17 cellular contexts compared by ENCODE assay signal in genomic region chr5:92749943-92750342, GRCh38.
DNase-seq lines count a peak whose midpoint lies in the region; ATAC-seq and TF ChIP-seq lines count a peak whose summit lies in the region.
"Had no signal": no experiment of that assay in that cellular context is flagged by ENCODE, and none has a peak within 500 bp of the region (broad histone marks: within the 10 kb centered on the region; RNA-seq: fewer than 3 reads in every experiment).

No MANE protein-coding gene starts in this region.

- H3K4me3 ChIP-seq in HUES6 (ENCODE audit: low read depth, low read length) (no peak overlapping the region), choroid plexus epithelial cell (ENCODE audit: low read depth, low read length) (no peak overlapping the region), aorta (ENCODE audit: low read length in 2 of 2) (no peak overlapping the region)
- H3K4me3 ChIP-seq: PC-9, vagina had no signal

- peaks cover 19% of the 10 kb centered on the region for H3K4me1 Mint-ChIP-seq in Calu3 (ENCODE audit: low read depth, unreplicated experiment)
- H3K4me1 Mint-ChIP-seq: B cell; stimulated activated effector memory CD8-positive, alpha-beta T cell treated with anti-CD3 and anti-CD28 coated beads, Interleukin-12 subunit alpha, Interleukin-12 subunit beta, amount 100 ng/mL, for 72 hours had no signal

- no peak overlapping the region for H3K4me3 Mint-ChIP-seq in Calu3 (ENCODE audit: low read depth, unreplicated experiment)
- H3K4me3 Mint-ChIP-seq: B cell; stimulated activated effector memory CD8-positive, alpha-beta T cell treated with anti-CD3 and anti-CD28 coated beads, Interleukin-12 subunit alpha, Interleukin-12 subunit beta, amount 100 ng/mL, for 72 hours had no signal

- intact Hi-C loops in Calu3 (cut with micrococcal nuclease; ENCODE audit: unreplicated experiment), result no loop called here
- intact Hi-C loops in aorta (cut with DNase I), result no loop called here

- H3K4me1 ChIP-seq in HUES6 (ENCODE audit: control insufficient read depth, insufficient read depth, low read length), result peaks cover 6% of the 10 kb centered on the region; the same call in 1 of the 2 replicates
- no peaks in the 10 kb centered on the region for H3K4me1 ChIP-seq in aorta (ENCODE audit: control insufficient read depth in 1 of 2, insufficient read depth in 2 of 2, low read length in 2 of 2)
- H3K4me1 ChIP-seq: vagina had no signal

- no TSS peak for BruUV-seq in Calu3 (replicated peaks; lab: Mats Ljungman, UMichigan)

- no peak for TF ChIP-seq CTCF in Calu3 (IDR thresholded peaks at IDR 0.05; ENCODE audit: unreplicated experiment)
- TF ChIP-seq CTCF in choroid plexus epithelial cell (conservative IDR thresholded peaks at IDR 0.05; ENCODE audit: low read depth, low read length), result no peak

- H3K9me3 ChIP-seq in HUES6 (ENCODE audit: control insufficient read depth, insufficient read depth, low read depth, low read length) (no peaks in the 10 kb centered on the region), aorta (ENCODE audit: control insufficient read depth, low read length) (no peaks in the 10 kb centered on the region)
- H3K9me3 ChIP-seq: vagina had no signal

- CTCF ChIA-PET in Calu3 (lab: Charles Lee), result interaction anchor here (0.7 to 1.7 kb wide), 3 partner anchors 9 to 1116 kb away, joined by 3 to 4 read pairs (median 3); no protein-coding TSS in a partner anchor

- 16 to 24% methylated on average over 1 of the region's 1 CpG for WGBS in aorta, 2 donors

- H3K36me3 ChIP-seq in HUES6 (ENCODE audit: control insufficient read depth, insufficient read depth, low read length) (no peaks in the 10 kb centered on the region), aorta (ENCODE audit: control insufficient read depth in 1 of 2, insufficient read depth in 2 of 2, low read length in 1 of 2) (no peaks in the 10 kb centered on the region)
- H3K36me3 ChIP-seq: vagina had no signal

- H3K9me3 Mint-ChIP-seq in Calu3 (ENCODE audit: low read depth, unreplicated experiment), result no peaks in the 10 kb centered on the region

- no peaks in the 10 kb centered on the region for H3K27me3 ChIP-seq in HUES6 (ENCODE audit: control insufficient read depth, insufficient read depth, low read length)
- H3K27me3 ChIP-seq in aorta (ENCODE audit: control insufficient read depth in 1 of 2, insufficient read depth in 2 of 2, low read length in 1 of 2), result no peaks in the 10 kb centered on the region
- H3K27me3 ChIP-seq: vagina had no signal

- peak overlapping the region; percentile 44; the same call in 1 of the 2 replicates for H3K27ac ChIP-seq in HUES6 (ENCODE audit: low read depth, low read length)
- no peak overlapping the region for H3K27ac ChIP-seq in aorta (ENCODE audit: low read depth in 1 of 2, low read length in 2 of 2)
- H3K27ac ChIP-seq: PC-9, vagina had no signal

- H3K9ac ChIP-seq in HUES6 (ENCODE audit: low read length), result no peak overlapping the region

- DNase-seq in Calu3, result peak; percentile 21
- peak; percentile 68 for DNase-seq in choroid plexus epithelial cell (ENCODE audit: low read depth)
- DNase-seq in kidney tubule cell (ENCODE audit: low spot score), result peak; percentile 11
- no peak for DNase-seq in RPMI8226
- DNase-seq in NCI-H2081 (lab: John Stamatoyannopoulos, UW), result no peak
- no peak for DNase-seq in aorta
- DNase-seq: activated CD4-positive, alpha-beta T cell treated with anti-CD3 and anti-CD28 coated beads, Interleukin-2, amount 50 U/mL, for 1 hour; GDM1; NCI-H345; PC-9; stimulated activated CD4-positive, alpha-beta T cell treated with anti-CD3 and anti-CD28 coated beads, Interleukin-2, amount 100 ng/mL, for 48 hours; T-helper 2 cell had no signal

- no peak overlapping the region for H3K27ac Mint-ChIP-seq in Calu3 (ENCODE audit: unreplicated experiment)
- H3K27ac Mint-ChIP-seq: B cell; stimulated activated effector memory CD8-positive, alpha-beta T cell treated with anti-CD3 and anti-CD28 coated beads, Interleukin-12 subunit alpha, Interleukin-12 subunit beta, amount 100 ng/mL, for 72 hours had no signal

- ATAC-seq in aorta (ENCODE audit: low FRiP score) (no peak), GM18511 (IDR thresholded peaks at IDR 0.05; ENCODE audit: unreplicated experiment) (no peak)
- ATAC-seq: stimulated activated effector memory CD8-positive, alpha-beta T cell treated with anti-CD3 and anti-CD28 coated beads, Interleukin-12 subunit alpha, Interleukin-12 subunit beta, amount 100 ng/mL, for 72 hours had no signal

- no peaks in the 10 kb centered on the region for H3K36me3 Mint-ChIP-seq in Calu3 (ENCODE audit: insufficient read depth, unreplicated experiment)
- H3K36me3 Mint-ChIP-seq: stimulated activated effector memory CD8-positive, alpha-beta T cell treated with anti-CD3 and anti-CD28 coated beads, Interleukin-12 subunit alpha, Interleukin-12 subunit beta, amount 100 ng/mL, for 72 hours had no signal

- no peaks in the 10 kb centered on the region for H3K27me3 Mint-ChIP-seq in Calu3 (ENCODE audit: unreplicated experiment)
- H3K27me3 Mint-ChIP-seq: B cell had no signal

Comparison
In these comparisons a context has a peak if more than half of its experiments do, and no peak if none do; other contexts are left out.
1. DNase-seq: peak in Calu3 (single experiment), choroid plexus epithelial cell (single experiment) and kidney tubule cell (single experiment); none in RPMI8226 (single experiment), NCI-H2081 (0 of 2) and aorta (0 of 2).